ENCODE assay signal across 25 cellular contexts in genomic region chr20:1720845-1721475, GRCh38.
DNase-seq lines count a peak whose midpoint lies in the region; TF ChIP-seq lines count a peak whose summit lies in the region.
"Had no signal": no experiment of that assay in that cellular context is flagged by ENCODE, and none has a peak within 500 bp of the region (broad histone marks: within the 10 kb centered on the region; RNA-seq: fewer than 3 reads in every experiment).

No MANE protein-coding gene starts in this region.

- peaks cover 9% of the 10 kb centered on the region for H3K4me1 Mint-ChIP-seq in activated CD4-positive, alpha-beta T cell treated with anti-CD3 and anti-CD28 coated beads, Interleukin-2, amount 10 ng/mL, durations not matched to agents 24 days and 14 days
- H3K4me1 Mint-ChIP-seq: T-helper 17 cell had no signal

- H3K27ac ChIP-seq in left ventricle myocardium inferior (replicated peaks), result no peak overlapping the region
- H3K27ac ChIP-seq: HL-60, SK-N-MC had no signal

- H3K4me3 ChIP-seq in foreskin fibroblast (ENCODE audit: low read depth in 1 of 2, low read length in 2 of 2) (no peak overlapping the region), left ventricle myocardium inferior (no peak overlapping the region)
- H3K4me3 ChIP-seq: SK-N-MC had no signal

- TF ChIP-seq CTCF in foreskin fibroblast (IDR thresholded peaks at IDR 0.05; ENCODE audit: low read depth, low read length) (no peak), left ventricle myocardium inferior (IDR thresholded peaks at IDR 0.05; ENCODE audit: borderline replicate concordance) (no peak)

- peaks cover 19% of the 10 kb centered on the region for H3K9me3 Mint-ChIP-seq in activated CD4-positive, alpha-beta T cell treated with anti-CD3 and anti-CD28 coated beads, Interleukin-2, amount 10 ng/mL, durations not matched to agents 24 days and 14 days

- H3K27me3 Mint-ChIP-seq in activated CD4-positive, alpha-beta T cell treated with anti-CD3 and anti-CD28 coated beads, Interleukin-2, amount 10 ng/mL, durations not matched to agents 24 days and 14 days, result peaks cover 4% of the 10 kb centered on the region
- H3K27me3 Mint-ChIP-seq: T-helper 17 cell had no signal

- no peak overlapping the region for H3K27ac Mint-ChIP-seq in activated CD4-positive, alpha-beta T cell treated with anti-CD3 and anti-CD28 coated beads, Interleukin-2, amount 10 ng/mL, durations not matched to agents 24 days and 14 days
- H3K27ac Mint-ChIP-seq: CD8-positive, alpha-beta T cell; T-helper 17 cell had no signal

- H3K9me3 ChIP-seq in left ventricle myocardium inferior (replicated peaks), result peaks cover 10% of the 10 kb centered on the region

- DNase-seq in activated CD4-positive, alpha-beta T cell treated with anti-CD3 and anti-CD28 coated beads, Interleukin-2, amount 10 ng/mL, durations not matched to agents 24 days and 14 days, result peak; percentile 43
- DNase-seq in activated CD4-positive, alpha-beta T cell treated with anti-CD3 and anti-CD28 coated beads, Interleukin-2, amount 50 U/mL, for 4 hours, result no peak
- peak; percentile 0 for DNase-seq in MV-4-11 (lab: John Stamatoyannopoulos, UW)
- peak; percentile 40 for DNase-seq in RPMI8226
- DNase-seq in mucosa of gallbladder (ENCODE audit: low spot score), result peak; percentile 8
- DNase-seq in activated naive CD4-positive, alpha-beta T cell treated with anti-CD3 and anti-CD28 coated beads, Interleukin-2, amount 50 U/mL, for 16 hours, result no peak
- DNase-seq in foreskin fibroblast, result no peak
- no peak for DNase-seq in left ventricle myocardium inferior
- DNase-seq: 8988T; AML-193; C1 segment of cervical spinal cord; CD8-positive, alpha-beta T cell; H7; KG1; NCI-H1105; NCI-H146; NCI-H2029; NCI-H2227 treated with DMSO at 0.1 percent for 48 hours; NCI-H510A; NCI-H748 treated with DMSO at 0.1 percent for 48 hours; SHP77; SW 1271; T-helper 17 cell had no signal

- H3K4me1 ChIP-seq in left ventricle myocardium inferior, result no peaks in the 10 kb centered on the region

- H3K36me3 ChIP-seq in left ventricle myocardium inferior, result no peaks in the 10 kb centered on the region

- H3K27me3 ChIP-seq in left ventricle myocardium inferior (ENCODE audit: low read depth), result peaks cover 49% of the 10 kb centered on the region

- intact Hi-C loops in activated CD4-positive, alpha-beta T cell treated with anti-CD3 and anti-CD28 coated beads, Interleukin-2, amount 10 ng/mL, durations not matched to agents 24 days and 14 days (cut with micrococcal nuclease), result no loop called here
- intact Hi-C loops in left ventricle myocardium inferior (cut with micrococcal nuclease), result no loop called here

- H3K36me3 Mint-ChIP-seq in activated CD4-positive, alpha-beta T cell treated with anti-CD3 and anti-CD28 coated beads, Interleukin-2, amount 10 ng/mL, durations not matched to agents 24 days and 14 days (ENCODE audit: low read depth), result no peaks in the 10 kb centered on the region
- H3K36me3 Mint-ChIP-seq: CD8-positive, alpha-beta T cell had no signal

- no peak overlapping the region for H3K4me3 Mint-ChIP-seq in activated CD4-positive, alpha-beta T cell treated with anti-CD3 and anti-CD28 coated beads, Interleukin-2, amount 10 ng/mL, durations not matched to agents 24 days and 14 days
- H3K4me3 Mint-ChIP-seq: CD8-positive, alpha-beta T cell; T-helper 17 cell had no signal

Comparison
In these comparisons a context has a peak if more than half of its experiments do, and no peak if none do; other contexts are left out.
1. DNase-seq: peak in activated CD4-positive, alpha-beta T cell treated with anti-CD3 and anti-CD28 coated beads, Interleukin-2, amount 10 ng/mL, durations not matched to agents 24 days and 14 days (single experiment), MV-4-11 (single experiment), RPMI8226 (single experiment) and mucosa of gallbladder (single experiment); none in activated CD4-positive, alpha-beta T cell treated with anti-CD3 and anti-CD28 coated beads, Interleukin-2, amount 50 U/mL, for 4 hours (0 of 2), activated naive CD4-positive, alpha-beta T cell treated with anti-CD3 and anti-CD28 coated beads, Interleukin-2, amount 50 U/mL, for 16 hours (single experiment), foreskin fibroblast (0 of 2) and left ventricle myocardium inferior (single experiment).